In genomic region chr19:10878253-10878652, GRCh38 we compare ENCODE assay signal across 12 cellular contexts. TPM values are rescaled to one million over a fixed set of nuclear protein-coding genes. Genes with fewer than 3 reads are reported as not detected.
A peak's percentile ranks its signal among the peaks of the same experiment; 100 is the strongest.
DNase-seq lines count a peak whose midpoint lies in the region; ATAC-seq and TF ChIP-seq lines count a peak whose summit lies in the region.
"Had no signal": no experiment of that assay in that cellular context is flagged by ENCODE, and none has a peak within 500 bp of the region (broad histone marks: within the 10 kb centered on the region; RNA-seq: fewer than 3 reads in every experiment).

No MANE protein-coding gene starts in this region.

- H3K4me3 Mint-ChIP-seq in stimulated activated naive CD8-positive, alpha-beta T cell treated with anti-CD3 and anti-CD28 coated beads, Interleukin-15, Interleukin-2, amounts not matched to agents 100 ng/mL and 50 ng/mL, for 24 hours: peak overlapping the region; percentile 6

- peak overlapping the region; percentile 0 for H3K27ac ChIP-seq in RWPE2 (ENCODE audit: poor library complexity, severe bottlenecking)

- no peak for TF ChIP-seq CTCF in RWPE2 (IDR thresholded peaks at IDR 0.05; ENCODE audit: poor library complexity, severe bottlenecking)
- TF ChIP-seq CTCF in omental fat pad (IDR thresholded peaks at IDR 0.05): no peak

- DNase-seq in stimulated activated naive CD8-positive, alpha-beta T cell treated with anti-CD3 and anti-CD28 coated beads, Interleukin-15, Interleukin-2, amounts not matched to agents 100 U/mL and 50 U/mL, for 24 hours: no peak
- DNase-seq in RWPE2 (ENCODE audit: low spot score): no peak
- DNase-seq in fibroblast of peridontal ligament (ENCODE audit: extremely low read depth): peak; percentile 52
- DNase-seq in NCI-H128 (lab: John Stamatoyannopoulos, UW; ENCODE audit: unreplicated experiment): no peak
- DNase-seq in NK-92 (lab: John Stamatoyannopoulos, UW; ENCODE audit: unreplicated experiment): no peak
- DNase-seq in cerebellar nuclear complex (lab: John Stamatoyannopoulos, UW): no peak
- DNase-seq in omental fat pad (ENCODE audit: low spot score): no peak
- DNase-seq: activated CD4-positive, CD25-positive, alpha-beta regulatory T cell treated with anti-CD3 and anti-CD28 coated beads, Interleukin-2, amount 50 U/mL, for 72 hours; left cardiac atrium; NCI-H187 treated with DMSO at 0.1 percent for 48 hours had no signal

- H3K36me3 Mint-ChIP-seq in stimulated activated naive CD8-positive, alpha-beta T cell treated with anti-CD3 and anti-CD28 coated beads, Interleukin-15, Interleukin-2, amounts not matched to agents 100 ng/mL and 50 ng/mL, for 24 hours (ENCODE audit: low read depth): peaks cover 5% of the 10 kb centered on the region

- H3K36me3 ChIP-seq in RWPE2 (ENCODE audit: low read depth): peaks cover 4% of the 10 kb centered on the region; the same call in 1 of the 2 replicates

- no peak overlapping the region for H3K4me3 ChIP-seq in RWPE2 (ENCODE audit: severe bottlenecking)

- H3K27ac Mint-ChIP-seq in stimulated activated naive CD8-positive, alpha-beta T cell treated with anti-CD3 and anti-CD28 coated beads, Interleukin-15, Interleukin-2, amounts not matched to agents 100 ng/mL and 50 ng/mL, for 24 hours: peak overlapping the region; percentile 79

- no peaks in the 10 kb centered on the region for H3K9me3 ChIP-seq in RWPE2 (ENCODE audit: severe bottlenecking)

- no peaks in the 10 kb centered on the region for H3K9me3 Mint-ChIP-seq in stimulated activated naive CD8-positive, alpha-beta T cell treated with anti-CD3 and anti-CD28 coated beads, Interleukin-15, Interleukin-2, amounts not matched to agents 100 ng/mL and 50 ng/mL, for 24 hours

- H3K4me1 Mint-ChIP-seq in stimulated activated naive CD8-positive, alpha-beta T cell treated with anti-CD3 and anti-CD28 coated beads, Interleukin-15, Interleukin-2, amounts not matched to agents 100 ng/mL and 50 ng/mL, for 24 hours (ENCODE audit: low read depth): peaks cover 44% of the 10 kb centered on the region

- H3K27me3 ChIP-seq in RWPE2 (ENCODE audit: insufficient read depth, poor library complexity, severe bottlenecking): no peaks in the 10 kb centered on the region

- H3K4me1 ChIP-seq in RWPE2 (ENCODE audit: insufficient read depth, poor library complexity, severe bottlenecking): peaks cover 6% of the 10 kb centered on the region

- ATAC-seq in stimulated activated naive CD8-positive, alpha-beta T cell treated with anti-CD3 and anti-CD28 coated beads, Interleukin-15, Interleukin-2, amounts not matched to agents 100 U/mL and 50 U/mL, for 24 hours: no peak
- ATAC-seq in RWPE2 (ENCODE audit: low read depth) (no peak), omental fat pad (ENCODE audit: low FRiP score) (no peak)
- ATAC-seq: left cardiac atrium had no signal

- H3K27me3 Mint-ChIP-seq in stimulated activated naive CD8-positive, alpha-beta T cell treated with anti-CD3 and anti-CD28 coated beads, Interleukin-15, Interleukin-2, amounts not matched to agents 100 ng/mL and 50 ng/mL, for 24 hours: no peaks in the 10 kb centered on the region

RNA-seq across cellular contexts. Expression of gene CARM1, which starts 6.9 kb away (rescaled TPM):
- total RNA-seq in omental fat pad: 10 to 100 TPM; 11.8 to 20.5 (median 16.5) TPM

RNA-seq across cellular contexts. Expression of gene C19orf38, which starts 30.0 kb away (rescaled TPM):
- 1 to 10 TPM; 1.0 to 7.9 (median 4.9) TPM for total RNA-seq in omental fat pad
- total RNA-seq: H4 had no signal

RNA-seq across cellular contexts. Expression of gene TMED1, which starts 42.2 kb away (rescaled TPM):
- total RNA-seq in omental fat pad: 10 to 100 TPM; 30.1 to 35.7 (median 32.4) TPM

RNA-seq across cellular contexts. Expression of gene YIPF2, which starts 50.2 kb away (rescaled TPM):
- total RNA-seq in omental fat pad: 10 to 100 TPM; 31.0 to 52.4 (median 39.1) TPM

RNA-seq across cellular contexts. Expression of gene TIMM29, which starts 50.4 kb away (rescaled TPM):
- total RNA-seq in omental fat pad: 10 to 100 TPM; 14.7 to 22.1 (median 20.3) TPM
